In genomic region chr2:130181338-130181879, GRCh38 we compare ENCODE assay signal across 8 cellular contexts. TPM values are rescaled to one million over a fixed set of nuclear protein-coding genes. Genes with fewer than 3 reads are reported as not detected.
A peak's percentile ranks its signal among the peaks of the same experiment; 100 is the strongest.
DNase-seq lines count a peak whose midpoint lies in the region; ATAC-seq, FAIRE-seq and TF ChIP-seq lines count a peak whose summit lies in the region.

Gene SMPD4, minus strand, starts transcription at chr2:130181602. Its CDS starts 5,010 bp downstream, at chr2:130176592.

- H3K4me2 ChIP-seq in smooth muscle cell = peak within 1 kb of the TSS; percentile 90

- peak; percentile 60 for ATAC-seq in GM18873 (IDR thresholded peaks at IDR 0.05; ENCODE audit: low FRiP score, unreplicated experiment)
- ATAC-seq in HG03159 (IDR thresholded peaks at IDR 0.05; ENCODE audit: unreplicated experiment) = peak; percentile 64

- peak within 1 kb of the TSS; percentile 91 for H3K9ac ChIP-seq in smooth muscle cell (ENCODE audit: low read depth)

- H2AFZ ChIP-seq in ACC112 (ENCODE audit: low read length, unreplicated experiment) (peak within 1 kb of the TSS; percentile 97), smooth muscle cell (ENCODE audit: low read depth) (peak within 1 kb of the TSS; percentile 91)

- H3K4me1 ChIP-seq in ACC112 (ENCODE audit: control insufficient read depth, insufficient read depth, low read length, unreplicated experiment) (peaks cover 14% of the 10 kb centered on the region), smooth muscle cell (ENCODE audit: low read depth) (peaks cover 6% of the 10 kb centered on the region)

- DNase-seq in NCI-H2227 treated with DMSO at 0.1 percent for 48 hours (lab: John Stamatoyannopoulos, UW) = peak; percentile 98
- peak; percentile 84 for DNase-seq in bronchial epithelial cell (ENCODE audit: low read depth)
- DNase-seq in iPS-NIHi11 (ENCODE audit: low spot score) = peak; percentile 89
- peak; percentile 91 for DNase-seq in smooth muscle cell (lab: John Stamatoyannopoulos, UW; ENCODE audit: unreplicated experiment)

- H3K4me3 ChIP-seq in ACC112 (ENCODE audit: low read depth, low read length) (peak within 1 kb of the TSS; percentile 98), WI38 (ENCODE audit: low read depth, low read length) (peak within 1 kb of the TSS; percentile 94), bronchial epithelial cell (ENCODE audit: low read depth, low read length) (peak within 1 kb of the TSS; percentile 73), smooth muscle cell (peak within 1 kb of the TSS; percentile 92)

- no peak for FAIRE-seq in bronchial epithelial cell (lab: Jason Lieb, UNC)

- H3K36me3 ChIP-seq in ACC112 (ENCODE audit: insufficient read depth, low read length) = no peaks in the 10 kb centered on the region
- peaks cover 5% of the 10 kb centered on the region for H3K36me3 ChIP-seq in bronchial epithelial cell (ENCODE audit: control insufficient read depth, insufficient read depth, low read length)
- no peaks in the 10 kb centered on the region for H3K36me3 ChIP-seq in smooth muscle cell (ENCODE audit: low read depth)

- H3F3A ChIP-seq in smooth muscle cell (ENCODE audit: low read depth) = no peaks in the 10 kb centered on the region

- WGBS in smooth muscle cell (ENCODE audit: low lambda C conversion rate) = under 1% methylated on average over 52 of the region's 55 CpGs

- H4K20me1 ChIP-seq in smooth muscle cell (ENCODE audit: low read depth) = peaks cover 26% of the 10 kb centered on the region

- no peak for TF ChIP-seq CTCF in WI38 (IDR thresholded peaks at IDR 0.05; ENCODE audit: low read depth, low read length)
- TF ChIP-seq CTCF in bronchial epithelial cell (IDR thresholded peaks at IDR 0.05; ENCODE audit: insufficient read depth, low read length, severe bottlenecking) = no peak
- no peak for TF ChIP-seq CTCF in smooth muscle cell (IDR thresholded peaks at IDR 0.05; ENCODE audit: borderline replicate concordance, insufficient read depth, poor library complexity, severe bottlenecking)

- peaks cover 69% of the 10 kb centered on the region for H3K79me2 ChIP-seq in ACC112 (ENCODE audit: control insufficient read depth, insufficient read depth, low read length, unreplicated experiment)
- peaks cover 63% of the 10 kb centered on the region for H3K79me2 ChIP-seq in smooth muscle cell (ENCODE audit: low read depth)

- H3K9me3 ChIP-seq in smooth muscle cell (replicated peaks; ENCODE audit: low read depth) = no peaks in the 10 kb centered on the region

- H3K27ac ChIP-seq in ACC112 (ENCODE audit: low read depth, low read length) (peak within 1 kb of the TSS; percentile 64), smooth muscle cell (ENCODE audit: low read depth) (peak within 1 kb of the TSS; percentile 76)

- no peaks in the 10 kb centered on the region for H3K27me3 ChIP-seq in ACC112 (ENCODE audit: insufficient read depth, low read length)
- no peaks in the 10 kb centered on the region for H3K27me3 ChIP-seq in bronchial epithelial cell (ENCODE audit: control insufficient read depth, insufficient read depth, low read length)
- no peaks in the 10 kb centered on the region for H3K27me3 ChIP-seq in smooth muscle cell (ENCODE audit: low read depth)

RNA-seq across cellular contexts. Expression of gene SMPD4, which starts in this region (rescaled TPM):
- total RNA-seq in bronchial epithelial cell (9.5 TPM in 2 replicates), smooth muscle cell (23.5 and 29.8 TPM in 2 replicates)
- 43.2 and 53.6 TPM in 2 replicates for polyA plus RNA-seq in smooth muscle cell

Comparison
In these comparisons a context has a peak if more than half of its experiments do, and no peak if none do; other contexts are left out.
1. Peak in every context shown above with its lines: DNase-seq, ATAC-seq, H3K4me3 ChIP-seq and H3K27ac ChIP-seq.